In genomic region chr11:37115963-37116362, GRCh38 we compare ENCODE assay signal across 22 cellular contexts.
"Had no signal": no experiment of that assay in that cellular context is flagged by ENCODE, and none has a peak within 500 bp of the region (broad histone marks: within the 10 kb centered on the region; RNA-seq: fewer than 3 reads in every experiment).

No MANE protein-coding gene starts in this region.

- ATAC-seq: activated CD8-positive, alpha-beta T cell treated with anti-CD3 and anti-CD28 coated beads for 36 hours; body of pancreas; heart left ventricle; natural killer cell; sciatic nerve; stimulated activated memory B cell treated with anti-CD40 and anti-IgM and Interleukin-4, amounts not matched to agents 10 μg/mL and 1 μg/mL and 100 μg/mL, for 72 hours had no signal

- H3K27ac Mint-ChIP-seq: activated CD8-positive, alpha-beta T cell treated with anti-CD3 and anti-CD28 coated beads for 36 hours; activated naive CD4-positive, alpha-beta T cell treated with anti-CD3 and anti-CD28 coated beads, Interleukin-2, amount 50 U/mL, for 24 hours; activated T-helper 1 cell treated with anti-CD3 and anti-CD28 coated beads, Interleukin-12 subunit alpha, Interleukin-12 subunit beta, Interleukin-2, Interleukin-4 antibody, amounts not matched to agents 30 ng/mL and 10 ng/mL and 1 ng/mL, durations not matched to agents 14 hours and 24 hours and 36 hours; endodermal cell; natural killer cell; stimulated activated memory B cell treated with anti-CD40 and anti-IgM and Interleukin-4, amounts not matched to agents 10 μg/mL and 1 μg/mL and 100 μg/mL, for 72 hours had no signal

- FAIRE-seq: islet of Langerhans had no signal

- H3K36me3 ChIP-seq: cardiac muscle cell, heart left ventricle, stomach, uterus had no signal

- H3K4me1 Mint-ChIP-seq: activated naive CD4-positive, alpha-beta T cell treated with anti-CD3 and anti-CD28 coated beads, Interleukin-2, amount 50 U/mL, for 24 hours; endodermal cell; natural killer cell; stimulated activated memory B cell treated with anti-CD40 and anti-IgM and Interleukin-4, amounts not matched to agents 10 μg/mL and 1 μg/mL and 100 μg/mL, for 72 hours had no signal

- H3K4me2 ChIP-seq: smooth muscle cell had no signal

- H3K27me3 ChIP-seq: body of pancreas, cardiac muscle cell, heart left ventricle, stomach, uterus had no signal

- H3K36me3 Mint-ChIP-seq: activated naive CD4-positive, alpha-beta T cell treated with anti-CD3 and anti-CD28 coated beads, Interleukin-2, amount 50 U/mL, for 24 hours; natural killer cell; stimulated activated memory B cell treated with anti-CD40 and anti-IgM and Interleukin-4, amounts not matched to agents 10 μg/mL and 1 μg/mL and 100 μg/mL, for 72 hours had no signal

- H3K9me3 ChIP-seq: body of pancreas, heart left ventricle, stomach, uterus had no signal

- H3K4me1 ChIP-seq: body of pancreas, heart left ventricle, stomach, uterus had no signal

- H3K27me3 Mint-ChIP-seq: activated CD8-positive, alpha-beta T cell treated with anti-CD3 and anti-CD28 coated beads for 36 hours; activated naive CD4-positive, alpha-beta T cell treated with anti-CD3 and anti-CD28 coated beads, Interleukin-2, amount 50 U/mL, for 24 hours; stimulated activated memory B cell treated with anti-CD40 and anti-IgM and Interleukin-4, amounts not matched to agents 10 μg/mL and 1 μg/mL and 100 μg/mL, for 72 hours had no signal

- DNase-seq: activated CD4-positive, alpha-beta T cell treated with anti-CD3 and anti-CD28 coated beads for 48 hours; activated CD4-positive, CD25-positive, alpha-beta regulatory T cell; activated CD8-positive, alpha-beta T cell treated with anti-CD3 and anti-CD28 coated beads for 36 hours; activated gamma-delta T cell; anterior cingulate cortex; body of pancreas; cortex of kidney; endodermal cell; heart left ventricle; midbrain; natural killer cell; stimulated activated CD4-positive, alpha-beta T cell treated with anti-CD3 and anti-CD28 coated beads, Interleukin-15, amount 100 ng/mL, for 24 hours; stomach; trophoblast cell; uterus had no signal

- H3K27ac ChIP-seq: body of pancreas, cardiac muscle cell, heart left ventricle, stomach, uterus had no signal

- H3K4me3 ChIP-seq: body of pancreas, cardiac muscle cell, heart left ventricle, smooth muscle cell, stomach, uterus had no signal

- H3K9me3 Mint-ChIP-seq: activated T-helper 1 cell treated with anti-CD3 and anti-CD28 coated beads, Interleukin-12 subunit alpha, Interleukin-12 subunit beta, Interleukin-2, Interleukin-4 antibody, amounts not matched to agents 30 ng/mL and 10 ng/mL and 1 ng/mL, durations not matched to agents 14 hours and 24 hours and 36 hours; endodermal cell; stimulated activated memory B cell treated with anti-CD40 and anti-IgM and Interleukin-4, amounts not matched to agents 10 μg/mL and 1 μg/mL and 100 μg/mL, for 72 hours had no signal

- H3K4me3 Mint-ChIP-seq: activated CD8-positive, alpha-beta T cell treated with anti-CD3 and anti-CD28 coated beads for 36 hours; activated naive CD4-positive, alpha-beta T cell treated with anti-CD3 and anti-CD28 coated beads, Interleukin-2, amount 50 U/mL, for 24 hours; activated T-helper 1 cell treated with anti-CD3 and anti-CD28 coated beads, Interleukin-12 subunit alpha, Interleukin-12 subunit beta, Interleukin-2, Interleukin-4 antibody, amounts not matched to agents 30 ng/mL and 10 ng/mL and 1 ng/mL, durations not matched to agents 14 hours and 24 hours and 36 hours; endodermal cell; natural killer cell; stimulated activated memory B cell treated with anti-CD40 and anti-IgM and Interleukin-4, amounts not matched to agents 10 μg/mL and 1 μg/mL and 100 μg/mL, for 72 hours had no signal
